ENCODE assay signal across 8 cellular contexts in the genomic region with DNA sequence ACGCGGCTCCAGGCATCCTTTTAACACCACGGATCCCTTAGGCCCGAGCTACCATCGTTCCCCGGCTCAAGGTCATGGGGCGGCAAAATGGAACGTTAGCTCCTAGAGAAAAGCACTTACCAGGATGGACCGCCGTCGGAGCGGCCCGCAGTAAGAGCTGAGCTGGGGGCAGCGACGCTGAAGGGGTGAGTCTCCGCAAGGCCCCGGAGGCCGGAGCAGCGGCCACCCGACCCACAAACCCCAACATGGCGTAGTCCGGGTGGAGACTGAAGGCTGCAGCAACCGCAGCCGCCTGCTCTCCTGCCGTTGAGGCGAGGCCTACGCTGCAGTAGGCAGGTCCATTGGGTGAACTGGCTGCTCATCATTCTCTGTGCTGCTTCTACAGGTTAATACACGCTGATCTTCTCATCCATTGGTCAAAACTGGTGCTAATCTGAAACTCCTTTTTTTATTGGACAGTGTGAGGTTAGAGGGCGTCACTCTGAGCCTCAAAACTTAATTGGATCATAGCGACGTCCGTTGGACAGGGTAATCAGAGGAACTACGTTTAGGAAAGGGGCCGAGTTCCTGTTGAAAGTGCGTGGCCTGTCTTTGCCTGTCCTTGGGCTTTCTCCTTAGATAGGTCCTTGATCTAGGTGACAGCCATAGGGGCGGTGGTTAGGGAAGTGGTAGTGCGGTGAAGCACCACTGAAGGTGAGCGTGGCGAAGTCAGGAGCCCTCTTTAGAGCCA. TPM values are rescaled to one million over a fixed set of nuclear protein-coding genes. Genes with fewer than 3 reads are reported as not detected.
DNase-seq lines count a peak whose midpoint lies in the region; ATAC-seq and TF ChIP-seq lines count a peak whose summit lies in the region.

ATP5F1B (minus strand) TSS at position 268 of the 730 bp plus-strand sequence; CDS start at position 247, 21 bp downstream.

- peak; percentile 99 for DNase-seq in DMS153 treated with DMSO at 0.1 percent for 48 hours (lab: John Stamatoyannopoulos, UW; ENCODE audit: unreplicated experiment)
- DNase-seq in KBM-7, result peak; percentile 100
- peak; percentile 88 for DNase-seq in activated T-cell treated with anti-CD3 and anti-CD28 coated beads, Interleukin-2, amount 50 U/mL, for 24 hours
- peak; percentile 98 to 100 for DNase-seq in erythroblast (lab: John Stamatoyannopoulos, UW)
- DNase-seq in stimulated activated CD8-positive, alpha-beta memory T cell treated with anti-CD3 and anti-CD28 coated beads, Interleukin-4, amount 100 ng/mL, for 48 hours, result peak; percentile 91

- peaks cover 9 to 28% of the 10 kb centered on the region in 2 donors for H3K4me1 ChIP-seq in mucosa of rectum (ENCODE audit: control insufficient read depth in 2 of 2, insufficient read depth in 2 of 2, low read length in 2 of 2)

- H3K27ac Mint-ChIP-seq in activated T-cell treated with anti-CD3 and anti-CD28 coated beads, Interleukin-2, amount 50 U/mL, for 24 hours, result peak within 1 kb of the TSS; percentile 94

- peaks cover 44% of the 10 kb centered on the region for H3K36me3 Mint-ChIP-seq in activated T-cell treated with anti-CD3 and anti-CD28 coated beads, Interleukin-2, amount 50 U/mL, for 24 hours (ENCODE audit: low read depth)

- no peaks in the 10 kb centered on the region for H3K27me3 ChIP-seq in mucosa of rectum (ENCODE audit: control insufficient read depth in 2 of 2, insufficient read depth in 2 of 2, low read length in 2 of 2)

- peak; percentile 100 for TF ChIP-seq POLR2A in erythroblast (IDR thresholded peaks at IDR 0.05; ENCODE audit: low read length)

- ATAC-seq in GM21717 (IDR thresholded peaks at IDR 0.05; ENCODE audit: unreplicated experiment), result peak; percentile 97

- H3K27ac ChIP-seq in mucosa of rectum (ENCODE audit: low read depth in 2 of 2, low read length in 2 of 2), result peak within 1 kb of the TSS; percentile 95 to 98

- H3K36me3 ChIP-seq in mucosa of rectum (ENCODE audit: control insufficient read depth in 2 of 2, insufficient read depth in 2 of 2, low read length in 2 of 2), result peaks cover 32 to 34% of the 10 kb centered on the region in 2 donors

- in situ Hi-C loops in KBM-7 (cut with MboI; ENCODE audit: low pct_unique_long_range_greater_than_20kb, low sequenced_read_pairs), result no loop called here

- no peaks in the 10 kb centered on the region for H3K27me3 Mint-ChIP-seq in activated T-cell treated with anti-CD3 and anti-CD28 coated beads, Interleukin-2, amount 50 U/mL, for 24 hours

- H3K4me3 Mint-ChIP-seq in activated T-cell treated with anti-CD3 and anti-CD28 coated beads, Interleukin-2, amount 50 U/mL, for 24 hours, result peak within 1 kb of the TSS; percentile 99

- peak within 1 kb of the TSS; percentile 84 to 100 for H3K4me3 ChIP-seq in mucosa of rectum (ENCODE audit: low read length in 2 of 2)

- H3K4me1 Mint-ChIP-seq in activated T-cell treated with anti-CD3 and anti-CD28 coated beads, Interleukin-2, amount 50 U/mL, for 24 hours (ENCODE audit: low read depth), result peaks cover 37% of the 10 kb centered on the region

- H3K9me3 Mint-ChIP-seq in activated T-cell treated with anti-CD3 and anti-CD28 coated beads, Interleukin-2, amount 50 U/mL, for 24 hours, result no peaks in the 10 kb centered on the region

- H3K9ac ChIP-seq in mucosa of rectum (ENCODE audit: low read depth in 1 of 2, low read length in 2 of 2), result peak within 1 kb of the TSS; percentile 98 to 100

- no peaks in the 10 kb centered on the region for H3K9me3 ChIP-seq in mucosa of rectum (ENCODE audit: control insufficient read depth in 2 of 2, low read length in 2 of 2)

TF ChIP-seq in PFSK-1, 5 proteins besides CTCF, POLR2A, EP300 and RAD21:
- peak; percentile 24 to 37; a peak in 2 of 4 replicates for TF ChIP-seq REST (IDR thresholded peaks at IDR 0.05; ENCODE audit: insufficient read depth in 1 of 2, low read depth in 2 of 2, low read length in 2 of 2)
- peak; percentile 59 for TF ChIP-seq FOXP2 (optimal IDR thresholded peaks at IDR 0.05; ENCODE audit: borderline replicate concordance, extremely low read depth, extremely low read length, insufficient read depth)
- TF ChIP-seq TAF1 (IDR thresholded peaks at IDR 0.05; ENCODE audit: borderline replicate concordance, insufficient read depth, low read length), result peak; percentile 99
- TF ChIP-seq SIN3A (IDR thresholded peaks at IDR 0.05; ENCODE audit: borderline replicate concordance, insufficient read depth, low read length), result peak; percentile 44; the same call in 1 of the 2 replicates
- TF ChIP-seq POLR2AphosphoS5 (IDR thresholded peaks at IDR 0.05; ENCODE audit: low read depth, low read length), result peak; percentile 99

RNA-seq across cellular contexts. Expression of gene ATP5F1B, which starts in this region (rescaled TPM):
- polyA plus RNA-seq in PFSK-1 (2012; ENCODE audit: insufficient read length, low read depth), result 2,426 TPM

Comparison
In these comparisons a context has a peak if more than half of its experiments do, and no peak if none do; other contexts are left out.
1. Peak in every context shown above with its lines: DNase-seq, ATAC-seq, H3K4me3 ChIP-seq and H3K27ac ChIP-seq.